Comparison of ENCODE assay signal across 2 cellular contexts in genomic region chr4:65358914-65359313, GRCh38.
A peak's percentile ranks its signal among the peaks of the same experiment; 100 is the strongest.
TF ChIP-seq lines count a peak whose summit lies in the region.

No MANE protein-coding gene starts in this region.

TF ChIP-seq in HepG2, 621 proteins besides CTCF, POLR2A, EP300 and RAD21:
- peak; percentile 76 for TF ChIP-seq MAFF (IDR thresholded peaks at IDR 0.05; ENCODE audit: low read depth, low read length)
- peak; percentile 63 to 78; a peak in 3 of 4 replicates for TF ChIP-seq MAFK (conservative IDR thresholded peaks at IDR 0.05 in 1 of 2, IDR thresholded peaks at IDR 0.05 in 1 of 2; ENCODE audit: low read length in 2 of 2)
- no peak for TF ChIP-seq HNRNPH1 (optimal IDR thresholded peaks at IDR 0.05; ENCODE audit: low read depth, low read length)
TF ChIP-seq in HepG2: peak in this region for 2.

TF ChIP-seq in IMR-90, 13 proteins besides CTCF, POLR2A, EP300 and RAD21:
- no peak for TF ChIP-seq RCOR1 (IDR thresholded peaks at IDR 0.05; ENCODE audit: insufficient replicate concordance, low read length)
- TF ChIP-seq MAFK (IDR thresholded peaks at IDR 0.05; ENCODE audit: low read depth, low read length) = peak; percentile 76
